Comparison of ENCODE assay signal across 1 cellular context in the genomic region with DNA sequence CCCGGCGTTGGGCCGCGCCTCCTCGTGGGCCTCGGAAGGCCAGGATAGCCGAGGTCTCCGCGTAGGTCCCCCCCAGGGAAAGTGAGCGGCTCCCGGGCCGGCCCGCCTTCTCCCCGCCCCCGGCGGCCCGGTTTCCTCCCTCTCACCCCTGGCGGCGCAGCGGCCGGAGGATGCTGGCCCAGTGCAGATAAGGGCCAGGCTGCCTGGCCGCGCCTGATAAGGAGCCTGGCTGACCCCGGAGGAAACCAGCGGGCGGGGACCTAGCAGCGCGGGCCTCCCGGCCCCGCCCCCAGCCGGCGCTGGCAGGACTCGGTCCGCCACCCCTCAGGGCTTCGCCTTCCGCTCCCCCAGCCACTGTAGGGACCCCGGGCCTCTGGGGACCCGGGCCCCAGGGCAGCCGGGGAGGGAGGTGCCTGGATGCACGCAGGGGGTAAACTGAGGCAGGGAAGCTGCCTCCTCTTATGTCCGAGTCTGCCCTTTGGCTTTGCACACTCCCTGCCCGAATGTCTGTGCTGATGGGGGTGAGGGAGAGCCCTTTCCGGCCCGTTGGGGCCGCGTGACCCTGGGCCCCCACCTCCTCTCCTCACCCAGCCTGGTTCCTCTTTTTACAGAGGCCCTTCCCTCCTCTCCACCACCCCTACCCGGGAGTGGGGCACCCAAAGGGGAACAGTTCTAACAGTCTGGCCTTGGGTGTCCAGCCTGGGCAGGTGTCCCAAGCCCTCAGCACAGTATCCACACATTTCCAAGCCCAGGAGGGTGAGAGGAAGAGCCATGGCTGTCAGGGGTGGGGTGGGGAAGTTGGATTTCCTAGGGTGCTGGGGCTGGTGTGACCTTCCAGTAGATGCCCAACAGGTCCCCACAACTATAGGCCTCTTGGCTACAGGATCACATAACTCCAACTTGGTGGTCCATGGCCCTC.
TF ChIP-seq lines count a peak whose summit lies in the region.

A gene (minus strand): TSS at position 193 of the 919 bp plus-strand sequence. CDS start 1,687 bp downstream, outside the sequence.

TF ChIP-seq in K562, 482 proteins besides CTCF, POLR2A, EP300 and RAD21 (continued from another document and continues in another):
- TF ChIP-seq, protein P1, sequence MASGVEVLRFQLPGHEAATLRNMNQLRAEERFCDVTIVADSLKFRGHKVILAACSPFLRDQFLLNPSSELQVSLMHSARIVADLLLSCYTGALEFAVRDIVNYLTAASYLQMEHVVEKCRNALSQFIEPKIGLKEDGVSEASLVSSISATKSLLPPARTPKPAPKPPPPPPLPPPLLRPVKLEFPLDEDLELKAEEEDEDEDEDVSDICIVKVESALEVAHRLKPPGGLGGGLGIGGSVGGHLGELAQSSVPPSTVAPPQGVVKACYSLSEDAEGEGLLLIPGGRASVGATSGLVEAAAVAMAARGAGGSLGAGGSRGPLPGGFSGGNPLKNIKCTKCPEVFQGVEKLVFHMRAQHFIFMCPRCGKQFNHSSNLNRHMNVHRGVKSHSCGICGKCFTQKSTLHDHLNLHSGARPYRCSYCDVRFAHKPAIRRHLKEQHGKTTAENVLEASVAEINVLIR (CRISPR knock-in tag; IDR thresholded peaks at IDR 0.05): peak; percentile 40; the same call in 1 of the 2 replicates
- TF ChIP-seq, protein P2, sequence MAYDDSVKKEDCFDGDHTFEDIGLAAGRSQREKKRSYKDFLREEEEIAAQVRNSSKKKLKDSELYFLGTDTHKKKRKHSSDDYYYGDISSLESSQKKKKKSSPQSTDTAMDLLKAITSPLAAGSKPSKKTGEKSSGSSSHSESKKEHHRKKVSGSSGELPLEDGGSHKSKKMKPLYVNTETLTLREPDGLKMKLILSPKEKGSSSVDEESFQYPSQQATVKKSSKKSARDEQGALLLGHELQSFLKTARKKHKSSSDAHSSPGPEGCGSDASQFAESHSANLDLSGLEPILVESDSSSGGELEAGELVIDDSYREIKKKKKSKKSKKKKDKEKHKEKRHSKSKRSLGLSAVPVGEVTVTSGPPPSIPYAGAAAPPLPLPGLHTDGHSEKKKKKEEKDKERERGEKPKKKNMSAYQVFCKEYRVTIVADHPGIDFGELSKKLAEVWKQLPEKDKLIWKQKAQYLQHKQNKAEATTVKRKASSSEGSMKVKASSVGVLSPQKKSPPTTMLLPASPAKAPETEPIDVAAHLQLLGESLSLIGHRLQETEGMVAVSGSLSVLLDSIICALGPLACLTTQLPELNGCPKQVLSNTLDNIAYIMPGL (CRISPR knock-in tag; IDR thresholded peaks at IDR 0.05): no peak; the same call in 1 of the 2 replicates
- TF ChIP-seq, protein P3, sequence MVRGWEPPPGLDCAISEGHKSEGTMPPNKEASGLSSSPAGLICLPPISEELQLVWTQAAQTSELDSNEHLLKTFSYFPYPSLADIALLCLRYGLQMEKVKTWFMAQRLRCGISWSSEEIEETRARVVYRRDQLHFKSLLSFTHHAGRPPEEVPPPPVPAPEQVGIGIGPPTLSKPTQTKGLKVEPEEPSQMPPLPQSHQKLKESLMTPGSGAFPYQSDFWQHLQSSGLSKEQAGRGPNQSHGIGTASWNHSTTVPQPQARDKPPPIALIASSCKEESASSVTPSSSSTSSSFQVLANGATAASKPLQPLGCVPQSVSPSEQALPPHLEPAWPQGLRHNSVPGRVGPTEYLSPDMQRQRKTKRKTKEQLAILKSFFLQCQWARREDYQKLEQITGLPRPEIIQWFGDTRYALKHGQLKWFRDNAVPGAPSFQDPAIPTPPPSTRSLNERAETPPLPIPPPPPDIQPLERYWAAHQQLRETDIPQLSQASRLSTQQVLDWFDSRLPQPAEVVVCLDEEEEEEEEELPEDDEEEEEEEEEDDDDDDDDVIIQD (CRISPR knock-in tag; IDR thresholded peaks at IDR 0.05): peak; percentile 25; the same call in 1 of the 2 replicates
- TF ChIP-seq, protein P4, sequence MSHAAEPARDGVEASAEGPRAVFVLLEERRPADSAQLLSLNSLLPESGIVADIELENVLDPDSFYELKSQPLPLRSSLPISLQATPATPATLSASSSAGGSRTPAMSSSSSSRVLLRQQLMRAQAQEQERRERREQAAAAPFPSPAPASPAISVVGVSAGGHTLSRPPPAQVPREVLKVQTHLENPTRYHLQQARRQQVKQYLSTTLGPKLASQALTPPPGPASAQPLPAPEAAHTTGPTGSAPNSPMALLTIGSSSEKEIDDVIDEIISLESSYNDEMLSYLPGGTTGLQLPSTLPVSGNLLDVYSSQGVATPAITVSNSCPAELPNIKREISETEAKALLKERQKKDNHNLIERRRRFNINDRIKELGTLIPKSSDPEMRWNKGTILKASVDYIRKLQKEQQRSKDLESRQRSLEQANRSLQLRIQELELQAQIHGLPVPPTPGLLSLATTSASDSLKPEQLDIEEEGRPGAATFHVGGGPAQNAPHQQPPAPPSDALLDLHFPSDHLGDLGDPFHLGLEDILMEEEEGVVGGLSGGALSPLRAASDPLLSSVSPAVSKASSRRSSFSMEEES (CRISPR knock-in tag; IDR thresholded peaks at IDR 0.05): peak; percentile 67
- TF ChIP-seq NR4A1 (CRISPR knock-in tag; IDR thresholded peaks at IDR 0.05): no peak
- peak; percentile 83 for TF ChIP-seq NR4A1 (tag; IDR thresholded peaks at IDR 0.05)
- peak; percentile 97 for TF ChIP-seq RB1 (IDR thresholded peaks at IDR 0.05; ENCODE audit: low read depth)
- TF ChIP-seq DIDO1 (tag; IDR thresholded peaks at IDR 0.05; ENCODE audit: low read depth): no peak
- TF ChIP-seq HNRNPH1 (optimal IDR thresholded peaks at IDR 0.05; ENCODE audit: low read depth, low read length): no peak
- peak; percentile 34; the same call in 1 of the 2 replicates for TF ChIP-seq PTTG1 (tag; IDR thresholded peaks at IDR 0.05; ENCODE audit: low read depth)
- TF ChIP-seq SNIP1 (IDR thresholded peaks at IDR 0.05; ENCODE audit: low read depth): no peak
- TF ChIP-seq CREBBP (IDR thresholded peaks at IDR 0.05; ENCODE audit: low read depth, low read length): no peak
- TF ChIP-seq FOXA3 (CRISPR knock-in tag; conservative IDR thresholded peaks at IDR 0.05 in 1 of 2, IDR thresholded peaks at IDR 0.05 in 1 of 2): no peak
- no peak for TF ChIP-seq ZNF146 (CRISPR knock-in tag; IDR thresholded peaks at IDR 0.05; ENCODE audit: unreplicated experiment)
- no peak for TF ChIP-seq ZNF77 (CRISPR knock-in tag; IDR thresholded peaks at IDR 0.05)
- TF ChIP-seq, protein P5, sequence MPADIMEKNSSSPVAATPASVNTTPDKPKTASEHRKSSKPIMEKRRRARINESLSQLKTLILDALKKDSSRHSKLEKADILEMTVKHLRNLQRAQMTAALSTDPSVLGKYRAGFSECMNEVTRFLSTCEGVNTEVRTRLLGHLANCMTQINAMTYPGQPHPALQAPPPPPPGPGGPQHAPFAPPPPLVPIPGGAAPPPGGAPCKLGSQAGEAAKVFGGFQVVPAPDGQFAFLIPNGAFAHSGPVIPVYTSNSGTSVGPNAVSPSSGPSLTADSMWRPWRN (IDR thresholded peaks at IDR 0.05; ENCODE audit: low read depth): peak; percentile 77
- peak; percentile 64 for TF ChIP-seq SAFB (IDR thresholded peaks at IDR 0.05; ENCODE audit: borderline replicate concordance, low read depth, low read length)
- peak; percentile 51; the same call in 1 of the 2 replicates for TF ChIP-seq TCF7L2 (IDR thresholded peaks at IDR 0.05; ENCODE audit: low read depth, low read length)
- TF ChIP-seq ZNF699 (CRISPR knock-in tag; IDR thresholded peaks at IDR 0.05; ENCODE audit: insufficient replicate concordance): no peak
- TF ChIP-seq ZNF143 (CRISPR knock-in tag; IDR thresholded peaks at IDR 0.05): no peak
- TF ChIP-seq HNRNPLL (IDR thresholded peaks at IDR 0.05; ENCODE audit: low read depth, low read length, poor library complexity, severe bottlenecking): peak; percentile 68
- TF ChIP-seq RBM15 (IDR thresholded peaks at IDR 0.05; ENCODE audit: insufficient read depth, low read length): no peak
- TF ChIP-seq ZNF561 (CRISPR knock-in tag; conservative IDR thresholded peaks at IDR 0.05): no peak
- no peak for TF ChIP-seq NCOA2 (IDR thresholded peaks at IDR 0.05; ENCODE audit: partially characterized antibody in 2 of 2)
- TF ChIP-seq, protein P6, sequence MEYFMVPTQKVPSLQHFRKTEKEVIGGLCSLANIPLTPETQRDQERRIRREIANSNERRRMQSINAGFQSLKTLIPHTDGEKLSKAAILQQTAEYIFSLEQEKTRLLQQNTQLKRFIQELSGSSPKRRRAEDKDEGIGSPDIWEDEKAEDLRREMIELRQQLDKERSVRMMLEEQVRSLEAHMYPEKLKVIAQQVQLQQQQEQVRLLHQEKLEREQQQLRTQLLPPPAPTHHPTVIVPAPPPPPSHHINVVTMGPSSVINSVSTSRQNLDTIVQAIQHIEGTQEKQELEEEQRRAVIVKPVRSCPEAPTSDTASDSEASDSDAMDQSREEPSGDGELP (CRISPR knock-in tag; IDR thresholded peaks at IDR 0.05; ENCODE audit: borderline replicate concordance): peak; percentile 96
- peak; percentile 40; the same call in 1 of the 2 replicates for TF ChIP-seq E2F3 (CRISPR knock-in tag; IDR thresholded peaks at IDR 0.05)
- no peak for TF ChIP-seq NFYB (IDR thresholded peaks at IDR 0.05; ENCODE audit: extremely low read depth, insufficient read length)
- TF ChIP-seq, protein P7, sequence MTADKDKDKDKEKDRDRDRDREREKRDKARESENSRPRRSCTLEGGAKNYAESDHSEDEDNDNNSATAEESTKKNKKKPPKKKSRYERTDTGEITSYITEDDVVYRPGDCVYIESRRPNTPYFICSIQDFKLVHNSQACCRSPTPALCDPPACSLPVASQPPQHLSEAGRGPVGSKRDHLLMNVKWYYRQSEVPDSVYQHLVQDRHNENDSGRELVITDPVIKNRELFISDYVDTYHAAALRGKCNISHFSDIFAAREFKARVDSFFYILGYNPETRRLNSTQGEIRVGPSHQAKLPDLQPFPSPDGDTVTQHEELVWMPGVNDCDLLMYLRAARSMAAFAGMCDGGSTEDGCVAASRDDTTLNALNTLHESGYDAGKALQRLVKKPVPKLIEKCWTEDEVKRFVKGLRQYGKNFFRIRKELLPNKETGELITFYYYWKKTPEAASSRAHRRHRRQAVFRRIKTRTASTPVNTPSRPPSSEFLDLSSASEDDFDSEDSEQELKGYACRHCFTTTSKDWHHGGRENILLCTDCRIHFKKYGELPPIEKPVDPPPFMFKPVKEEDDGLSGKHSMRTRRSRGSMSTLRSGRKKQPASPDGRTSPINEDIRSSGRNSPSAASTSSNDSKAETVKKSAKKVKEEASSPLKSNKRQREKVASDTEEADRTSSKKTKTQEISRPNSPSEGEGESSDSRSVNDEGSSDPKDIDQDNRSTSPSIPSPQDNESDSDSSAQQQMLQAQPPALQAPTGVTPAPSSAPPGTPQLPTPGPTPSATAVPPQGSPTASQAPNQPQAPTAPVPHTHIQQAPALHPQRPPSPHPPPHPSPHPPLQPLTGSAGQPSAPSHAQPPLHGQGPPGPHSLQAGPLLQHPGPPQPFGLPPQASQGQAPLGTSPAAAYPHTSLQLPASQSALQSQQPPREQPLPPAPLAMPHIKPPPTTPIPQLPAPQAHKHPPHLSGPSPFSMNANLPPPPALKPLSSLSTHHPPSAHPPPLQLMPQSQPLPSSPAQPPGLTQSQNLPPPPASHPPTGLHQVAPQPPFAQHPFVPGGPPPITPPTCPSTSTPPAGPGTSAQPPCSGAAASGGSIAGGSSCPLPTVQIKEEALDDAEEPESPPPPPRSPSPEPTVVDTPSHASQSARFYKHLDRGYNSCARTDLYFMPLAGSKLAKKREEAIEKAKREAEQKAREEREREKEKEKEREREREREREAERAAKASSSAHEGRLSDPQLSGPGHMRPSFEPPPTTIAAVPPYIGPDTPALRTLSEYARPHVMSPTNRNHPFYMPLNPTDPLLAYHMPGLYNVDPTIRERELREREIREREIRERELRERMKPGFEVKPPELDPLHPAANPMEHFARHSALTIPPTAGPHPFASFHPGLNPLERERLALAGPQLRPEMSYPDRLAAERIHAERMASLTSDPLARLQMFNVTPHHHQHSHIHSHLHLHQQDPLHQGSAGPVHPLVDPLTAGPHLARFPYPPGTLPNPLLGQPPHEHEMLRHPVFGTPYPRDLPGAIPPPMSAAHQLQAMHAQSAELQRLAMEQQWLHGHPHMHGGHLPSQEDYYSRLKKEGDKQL (CRISPR knock-in tag; IDR thresholded peaks at IDR 0.05; ENCODE audit: borderline replicate concordance): no peak
- no peak for TF ChIP-seq SRSF1 (IDR thresholded peaks at IDR 0.05; ENCODE audit: low read depth, low read length)
- no peak for TF ChIP-seq ELF2 (CRISPR knock-in tag; IDR thresholded peaks at IDR 0.05)
- TF ChIP-seq ZEB2 (IDR thresholded peaks at IDR 0.05): no peak
- TF ChIP-seq, protein P8, sequence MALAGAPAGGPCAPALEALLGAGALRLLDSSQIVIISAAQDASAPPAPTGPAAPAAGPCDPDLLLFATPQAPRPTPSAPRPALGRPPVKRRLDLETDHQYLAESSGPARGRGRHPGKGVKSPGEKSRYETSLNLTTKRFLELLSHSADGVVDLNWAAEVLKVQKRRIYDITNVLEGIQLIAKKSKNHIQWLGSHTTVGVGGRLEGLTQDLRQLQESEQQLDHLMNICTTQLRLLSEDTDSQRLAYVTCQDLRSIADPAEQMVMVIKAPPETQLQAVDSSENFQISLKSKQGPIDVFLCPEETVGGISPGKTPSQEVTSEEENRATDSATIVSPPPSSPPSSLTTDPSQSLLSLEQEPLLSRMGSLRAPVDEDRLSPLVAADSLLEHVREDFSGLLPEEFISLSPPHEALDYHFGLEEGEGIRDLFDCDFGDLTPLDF (CRISPR knock-in tag; IDR thresholded peaks at IDR 0.05): 0 out of 2 replicates have a peak, but pooled peaks have one; percentile 60
- TF ChIP-seq, protein P9, sequence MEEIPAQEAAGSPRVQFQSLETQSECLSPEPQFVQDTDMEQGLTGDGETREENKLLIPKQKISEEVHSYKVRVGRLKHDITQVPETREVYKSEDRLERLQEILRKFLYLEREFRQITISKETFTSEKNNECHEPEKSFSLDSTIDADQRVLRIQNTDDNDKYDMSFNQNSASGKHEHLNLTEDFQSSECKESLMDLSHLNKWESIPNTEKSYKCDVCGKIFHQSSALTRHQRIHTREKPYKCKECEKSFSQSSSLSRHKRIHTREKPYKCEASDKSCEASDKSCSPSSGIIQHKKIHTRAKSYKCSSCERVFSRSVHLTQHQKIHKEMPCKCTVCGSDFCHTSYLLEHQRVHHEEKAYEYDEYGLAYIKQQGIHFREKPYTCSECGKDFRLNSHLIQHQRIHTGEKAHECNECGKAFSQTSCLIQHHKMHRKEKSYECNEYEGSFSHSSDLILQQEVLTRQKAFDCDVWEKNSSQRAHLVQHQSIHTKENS (CRISPR knock-in tag; IDR thresholded peaks at IDR 0.05): no peak
- TF ChIP-seq, protein P10, sequence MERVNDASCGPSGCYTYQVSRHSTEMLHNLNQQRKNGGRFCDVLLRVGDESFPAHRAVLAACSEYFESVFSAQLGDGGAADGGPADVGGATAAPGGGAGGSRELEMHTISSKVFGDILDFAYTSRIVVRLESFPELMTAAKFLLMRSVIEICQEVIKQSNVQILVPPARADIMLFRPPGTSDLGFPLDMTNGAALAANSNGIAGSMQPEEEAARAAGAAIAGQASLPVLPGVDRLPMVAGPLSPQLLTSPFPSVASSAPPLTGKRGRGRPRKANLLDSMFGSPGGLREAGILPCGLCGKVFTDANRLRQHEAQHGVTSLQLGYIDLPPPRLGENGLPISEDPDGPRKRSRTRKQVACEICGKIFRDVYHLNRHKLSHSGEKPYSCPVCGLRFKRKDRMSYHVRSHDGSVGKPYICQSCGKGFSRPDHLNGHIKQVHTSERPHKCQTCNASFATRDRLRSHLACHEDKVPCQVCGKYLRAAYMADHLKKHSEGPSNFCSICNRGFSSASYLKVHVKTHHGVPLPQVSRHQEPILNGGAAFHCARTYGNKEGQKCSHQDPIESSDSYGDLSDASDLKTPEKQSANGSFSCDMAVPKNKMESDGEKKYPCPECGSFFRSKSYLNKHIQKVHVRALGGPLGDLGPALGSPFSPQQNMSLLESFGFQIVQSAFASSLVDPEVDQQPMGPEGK (CRISPR knock-in tag; IDR thresholded peaks at IDR 0.05; ENCODE audit: borderline replicate concordance): no peak; the same call in 1 of the 2 replicates
- 0 out of 2 replicates have a peak, but pooled peaks have one; percentile 26 for TF ChIP-seq ZNF12 (CRISPR knock-in tag; IDR thresholded peaks at IDR 0.05)
